17 cellular contexts compared by ENCODE assay signal in genomic region chrX:129636175-129636681, GRCh38.
"Had no signal": no experiment of that assay in that cellular context is flagged by ENCODE, and none has a peak within 500 bp of the region (broad histone marks: within the 10 kb centered on the region; RNA-seq: fewer than 3 reads in every experiment).

No MANE protein-coding gene starts in this region.

- ATAC-seq: activated CD8-positive, alpha-beta T cell treated with anti-CD3 and anti-CD28 coated beads for 36 hours; activated naive CD8-positive, alpha-beta T cell treated with anti-CD3 and anti-CD28 coated beads, Interleukin-2, amount 50 U/mL, for 24 hours; left ventricle myocardium superior; stimulated activated naive B cell treated with anti-CD40 and anti-IgM and Interleukin-4, amounts not matched to agents 10 μg/mL and 1 μg/mL and 100 μg/mL, for 72 hours had no signal

- H3K36me3 ChIP-seq: ascending aorta, right atrium auricular region had no signal

- H3K36me3 Mint-ChIP-seq: naive B cell; stimulated activated naive B cell treated with anti-CD40 and anti-IgM and Interleukin-4, amounts not matched to agents 10 μg/mL and 1 μg/mL and 100 μg/mL, for 72 hours; type B pancreatic cell had no signal

- H3K4me1 ChIP-seq: ascending aorta, right atrium auricular region had no signal

- H3K27me3 ChIP-seq: ascending aorta, right atrium auricular region had no signal

- DNase-seq: activated CD4-positive, alpha-beta T cell treated with anti-CD3 and anti-CD28 coated beads for 4 hours; activated CD8-positive, alpha-beta memory T cell treated with anti-CD3 and anti-CD28 coated beads, Interleukin-2, amount 50 U/mL, for 4 hours; activated CD8-positive, alpha-beta T cell treated with anti-CD3 and anti-CD28 coated beads for 36 hours; activated naive CD4-positive, alpha-beta T cell treated with Interleukin-2 at 50 U/mL for 16 hours; activated naive CD8-positive, alpha-beta T cell treated with anti-CD3 and anti-CD28 coated beads, Interleukin-2, amount 50 U/mL, for 24 hours; effector CD4-positive, alpha-beta T cell; glutamatergic neuron; left ventricle myocardium superior; mesendoderm; naive B cell; stimulated activated naive B cell treated with anti-CD40 and anti-IgM and Interleukin-4, amounts not matched to agents 10 μg/mL and 1 μg/mL and 100 μg/mL, for 72 hours; SW 1271 had no signal

- FAIRE-seq: colon had no signal

- H3K27ac Mint-ChIP-seq: activated CD8-positive, alpha-beta T cell treated with anti-CD3 and anti-CD28 coated beads for 36 hours; activated naive CD8-positive, alpha-beta T cell treated with anti-CD3 and anti-CD28 coated beads, Interleukin-2, amount 50 U/mL, for 24 hours; stimulated activated naive B cell treated with anti-CD40 and anti-IgM and Interleukin-4, amounts not matched to agents 10 μg/mL and 1 μg/mL and 100 μg/mL, for 72 hours; type B pancreatic cell had no signal

- H3K4me1 Mint-ChIP-seq: activated naive CD8-positive, alpha-beta T cell treated with anti-CD3 and anti-CD28 coated beads, Interleukin-2, amount 50 U/mL, for 24 hours had no signal

- H3K9me3 ChIP-seq: ascending aorta had no signal

- H3K9me3 Mint-ChIP-seq: activated CD8-positive, alpha-beta T cell treated with anti-CD3 and anti-CD28 coated beads for 36 hours; activated naive CD8-positive, alpha-beta T cell treated with anti-CD3 and anti-CD28 coated beads, Interleukin-2, amount 50 U/mL, for 24 hours; stimulated activated naive B cell treated with anti-CD40 and anti-IgM and Interleukin-4, amounts not matched to agents 10 μg/mL and 1 μg/mL and 100 μg/mL, for 72 hours had no signal

- H3K4me3 Mint-ChIP-seq: activated CD8-positive, alpha-beta T cell treated with anti-CD3 and anti-CD28 coated beads for 36 hours; activated naive CD8-positive, alpha-beta T cell treated with anti-CD3 and anti-CD28 coated beads, Interleukin-2, amount 50 U/mL, for 24 hours; stimulated activated naive B cell treated with anti-CD40 and anti-IgM and Interleukin-4, amounts not matched to agents 10 μg/mL and 1 μg/mL and 100 μg/mL, for 72 hours; type B pancreatic cell had no signal

- H3K27ac ChIP-seq: ascending aorta, right atrium auricular region, VCaP had no signal

- H3K4me3 ChIP-seq: ascending aorta, right atrium auricular region had no signal
